In the genomic region with DNA sequence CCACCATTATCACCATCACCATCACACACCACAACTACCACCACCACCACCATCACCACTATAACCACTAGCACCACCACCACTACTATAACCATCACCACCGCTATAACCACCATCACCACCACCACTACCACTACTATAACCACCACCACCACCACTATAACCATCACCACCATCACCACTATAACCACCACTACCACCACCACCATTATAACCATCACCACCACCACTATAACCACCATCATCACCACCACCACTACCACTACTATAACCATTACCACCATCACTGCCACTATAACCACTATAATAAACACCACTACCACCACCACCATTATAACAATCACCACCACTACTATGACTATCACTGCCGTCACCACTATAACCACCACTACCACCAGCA, we compare ENCODE assay signal across 25 cellular contexts.
DNase-seq lines count a peak whose midpoint lies in the region; ATAC-seq, FAIRE-seq and TF ChIP-seq lines count a peak whose summit lies in the region.
"Had no signal": no experiment of that assay in that cellular context is flagged by ENCODE, and none has a peak within 500 bp of the region (broad histone marks: within the 10 kb centered on the region; RNA-seq: fewer than 3 reads in every experiment).

No MANE protein-coding gene starts in this region.

- no peak overlapping the region for H2AFZ ChIP-seq in astrocyte (ENCODE audit: low read depth, low read length)

- TF ChIP-seq POLR2A in A549 (IDR thresholded peaks at IDR 0.05; ENCODE audit: low read length), result no peak

- no peak overlapping the region for H3K4me3 Mint-ChIP-seq in astrocyte (ENCODE audit: unreplicated experiment)
- H3K4me3 Mint-ChIP-seq: activated B cell treated with CpG ODN at 0.5 μM for 24 hours; activated CD8-positive, alpha-beta T cell treated with anti-CD3 and anti-CD28 coated beads for 36 hours; activated naive CD8-positive, alpha-beta T cell; activated T-cell treated with anti-CD3 and anti-CD28 coated beads, Interleukin-2, amount 50 U/mL, for 4 hours; HFFc6 had no signal

- TF ChIP-seq EP300 in A549 (IDR thresholded peaks at IDR 0.05), result no peak

- POLR2A ChIA-PET in A549 (lab: Yijun Ruan, JAX), result no interaction called here

- H3K27me3 ChIP-seq in astrocyte (ENCODE audit: insufficient read depth, low read length) (no peaks in the 10 kb centered on the region), lower lobe of right lung (ENCODE audit: low read depth) (no peaks in the 10 kb centered on the region), small intestine (ENCODE audit: control insufficient read depth in 2 of 2, insufficient read depth in 2 of 2, low read length in 2 of 2) (no peaks in the 10 kb centered on the region)

- H3K27ac ChIP-seq in A549 (no peak overlapping the region), astrocyte (ENCODE audit: low read depth, low read length) (no peak overlapping the region), lower lobe of right lung (no peak overlapping the region), small intestine (ENCODE audit: low read depth in 1 of 2, low read length in 1 of 2) (no peak overlapping the region)
- H3K27ac ChIP-seq: C4-2B had no signal

- H3K27me3 Mint-ChIP-seq in astrocyte (ENCODE audit: low read depth, unreplicated experiment), result no peaks in the 10 kb centered on the region
- H3K27me3 Mint-ChIP-seq: activated B cell treated with CpG ODN at 0.5 μM for 24 hours; activated CD8-positive, alpha-beta T cell treated with anti-CD3 and anti-CD28 coated beads for 36 hours; activated naive CD8-positive, alpha-beta T cell had no signal

- peaks cover 23% of the 10 kb centered on the region for H3K4me1 Mint-ChIP-seq in astrocyte (ENCODE audit: low read depth, unreplicated experiment)
- H3K4me1 Mint-ChIP-seq: activated B cell treated with CpG ODN at 0.5 μM for 24 hours had no signal

- WGBS in A549 (ENCODE audit: missing lambda C conversion rate), result 70% methylated on average over 2 of the region's 2 CpGs
- WGBS in small intestine, 3 donors, result 93 to 98% (median 96%) methylated on average over 2 of the region's 2 CpGs

- H3K9me3 ChIP-seq in A549 (peaks cover 3% of the 10 kb centered on the region; the same call in 1 of the 3 replicates), astrocyte (ENCODE audit: insufficient read depth, low read depth, low read length) (no peaks in the 10 kb centered on the region), lower lobe of right lung (no peaks in the 10 kb centered on the region), small intestine (ENCODE audit: control insufficient read depth, low read depth) (peaks cover 1% of the 10 kb centered on the region)
- H3K9me3 ChIP-seq: SK-N-SH had no signal

- no peaks in the 10 kb centered on the region for H3K36me3 ChIP-seq in astrocyte (ENCODE audit: insufficient read depth, low read length)
- no peaks in the 10 kb centered on the region for H3K36me3 ChIP-seq in lower lobe of right lung
- no peaks in the 10 kb centered on the region for H3K36me3 ChIP-seq in small intestine (ENCODE audit: control insufficient read depth in 2 of 2, insufficient read depth in 2 of 2, low read length in 2 of 2)

- intact Hi-C loops in lower lobe of right lung (cut with DNase I), result no loop called here

- peak; percentile 87 for FAIRE-seq in A549 (lab: Jason Lieb, UNC)
- FAIRE-seq in astrocyte (lab: Jason Lieb, UNC), result peak; percentile 100
- peak; percentile 26 for FAIRE-seq in small intestine (lab: Jason Lieb, UNC)
- FAIRE-seq: bronchial epithelial cell had no signal

- H4K20me1 ChIP-seq in astrocyte (ENCODE audit: insufficient read depth, low read length), result peaks cover 6% of the 10 kb centered on the region

- H3K27ac Mint-ChIP-seq in astrocyte (ENCODE audit: unreplicated experiment), result no peak overlapping the region
- H3K27ac Mint-ChIP-seq: activated B cell treated with CpG ODN at 0.5 μM for 24 hours; activated CD8-positive, alpha-beta T cell treated with anti-CD3 and anti-CD28 coated beads for 36 hours; activated naive CD8-positive, alpha-beta T cell; HFFc6 had no signal

- H3K4me1 ChIP-seq in A549, result no peaks in the 10 kb centered on the region
- peaks cover 11% of the 10 kb centered on the region for H3K4me1 ChIP-seq in astrocyte (ENCODE audit: insufficient read depth, low read length)
- H3K4me1 ChIP-seq in lower lobe of right lung, result no peaks in the 10 kb centered on the region
- no peaks in the 10 kb centered on the region for H3K4me1 ChIP-seq in small intestine (ENCODE audit: control insufficient read depth in 2 of 2, insufficient read depth in 1 of 2, low read depth in 1 of 2, low read length in 1 of 2)

- H3K4me3 ChIP-seq in A549 (no peak overlapping the region), astrocyte (ENCODE audit: insufficient read depth, low read depth, low read length) (no peak overlapping the region), lower lobe of right lung (no peak overlapping the region), small intestine (ENCODE audit: low read depth in 1 of 2, low read length in 2 of 2) (no peak overlapping the region)

- ATAC-seq in A549 (peak in 1 of 2 experiments; percentile 71; a peak in 1 of 6 replicates), lower lobe of right lung (peak; percentile 38 to 44), HG03139 (IDR thresholded peaks at IDR 0.05; ENCODE audit: unreplicated experiment) (no peak)
- ATAC-seq: activated CD8-positive, alpha-beta T cell treated with anti-CD3 and anti-CD28 coated beads for 36 hours; activated T-cell treated with anti-CD3 and anti-CD28 coated beads, Interleukin-2, amount 50 U/mL, for 4 hours had no signal

- H3K9me3 Mint-ChIP-seq in astrocyte (ENCODE audit: unreplicated experiment), result no peaks in the 10 kb centered on the region
- H3K9me3 Mint-ChIP-seq: activated B cell treated with CpG ODN at 0.5 μM for 24 hours; activated CD8-positive, alpha-beta T cell treated with anti-CD3 and anti-CD28 coated beads for 36 hours; activated T-cell treated with anti-CD3 and anti-CD28 coated beads, Interleukin-2, amount 50 U/mL, for 4 hours; HFFc6 had no signal

- no peak for TF ChIP-seq RAD21 in A549 (conservative IDR thresholded peaks at IDR 0.05 in 1 of 2, IDR thresholded peaks at IDR 0.05 in 1 of 2)

- H3K79me2 ChIP-seq in astrocyte (ENCODE audit: insufficient read depth, low read length), result peaks cover 6% of the 10 kb centered on the region

- H3K36me3 Mint-ChIP-seq in astrocyte (ENCODE audit: low read depth, unreplicated experiment), result no peaks in the 10 kb centered on the region
- H3K36me3 Mint-ChIP-seq: activated naive CD8-positive, alpha-beta T cell had no signal

- TF ChIP-seq CTCF in A549 (IDR thresholded peaks at IDR 0.05), result no peak
- TF ChIP-seq CTCF in astrocyte (IDR thresholded peaks at IDR 0.05; ENCODE audit: insufficient read depth, low read depth, low read length), result no peak
- no peak for TF ChIP-seq CTCF in lower lobe of right lung (IDR thresholded peaks at IDR 0.05)

- CTCF ChIA-PET in A549 (lab: Yijun Ruan, JAX), result no interaction called here

- no peak overlapping the region for H3K9ac ChIP-seq in astrocyte (ENCODE audit: low read length)
- H3K9ac ChIP-seq: SK-N-SH had no signal

- H3K4me2 ChIP-seq in A549 (no peak overlapping the region), astrocyte (ENCODE audit: low read length) (no peak overlapping the region)
- H3K4me2 ChIP-seq: SK-N-SH had no signal

- DNase-seq in A549 (ENCODE audit: low read depth in 1 of 2, low spot score in 1 of 2) (no peak), astrocyte (ENCODE audit: low read depth) (no peak), lower lobe of right lung (no peak), small intestine (no peak), NCI-H748 treated with DMSO at 0.1 percent for 48 hours (lab: John Stamatoyannopoulos, UW) (no peak), DMS114 treated with DMSO at 0.1 percent for 48 hours (lab: John Stamatoyannopoulos, UW; ENCODE audit: unreplicated experiment) (no peak), cerebellar nuclear complex (lab: John Stamatoyannopoulos, UW) (no peak)
- DNase-seq: activated B cell treated with CpG ODN at 0.5 μM for 24 hours; activated CD8-positive, alpha-beta T cell treated with anti-CD3 and anti-CD28 coated beads for 36 hours; activated T-cell treated with anti-CD3 and anti-CD28 coated beads, Interleukin-2, amount 50 U/mL, for 4 hours; dermis blood vessel endothelial cell; DMS79; HFFc6; KG1; midbrain; NCI-H2029; NK-92 treated with Interleukin-12 subunit alpha and Interleukin-12 subunit beta, amount 100 ng/mL, for 24 hours; retina; SK-N-SH; stimulated activated CD4-positive, alpha-beta T cell treated with anti-CD3 and anti-CD28 coated beads, Interleukin-15, amount 100 ng/mL, for 24 hours; T-helper 9 cell had no signal

TF ChIP-seq in A549, 52 proteins besides CTCF, POLR2A, EP300 and RAD21:
- TF ChIP-seq GATA3 (IDR thresholded peaks at IDR 0.05; ENCODE audit: borderline replicate concordance) (no peak), ZC3H11A (IDR thresholded peaks at IDR 0.05) (no peak), RFX5 (IDR thresholded peaks at IDR 0.05) (no peak), SREBF2 (IDR thresholded peaks at IDR 0.05) (no peak), NPAS2 (CRISPR knock-in tag; IDR thresholded peaks at IDR 0.05; ENCODE audit: borderline replicate concordance) (no peak)
